27 cellular contexts compared by ENCODE assay signal in genomic region chr6:6090861-6091607, GRCh38.
A peak's percentile ranks its signal among the peaks of the same experiment; 100 is the strongest.
DNase-seq lines count a peak whose midpoint lies in the region; ATAC-seq and TF ChIP-seq lines count a peak whose summit lies in the region.
"Had no signal": no experiment of that assay in that cellular context is flagged by ENCODE, and none has a peak within 500 bp of the region (broad histone marks: within the 10 kb centered on the region; RNA-seq: fewer than 3 reads in every experiment).

No MANE protein-coding gene starts in this region.

- no peaks in the 10 kb centered on the region for H3K4me1 Mint-ChIP-seq in activated naive CD4-positive, alpha-beta T cell treated with anti-CD3 and anti-CD28 coated beads, Interleukin-2, amount 10 ng/mL, durations not matched to agents 7 days and 5 days
- H3K4me1 Mint-ChIP-seq in activated T-helper 17 cell treated with anti-CD3 and anti-CD28 coated beads, Interleukin-2, amount 50 U/mL, for 72 hours = peaks cover 5% of the 10 kb centered on the region
- no peaks in the 10 kb centered on the region for H3K4me1 Mint-ChIP-seq in chondrocyte (ENCODE audit: low read depth)
- H3K4me1 Mint-ChIP-seq: H9 had no signal

- H3K27me3 Mint-ChIP-seq in activated naive CD4-positive, alpha-beta T cell treated with anti-CD3 and anti-CD28 coated beads, Interleukin-2, amount 10 ng/mL, durations not matched to agents 7 days and 5 days = no peaks in the 10 kb centered on the region
- H3K27me3 Mint-ChIP-seq in activated T-helper 17 cell treated with anti-CD3 and anti-CD28 coated beads, Interleukin-2, amount 50 U/mL, for 72 hours = peaks cover 20% of the 10 kb centered on the region
- H3K27me3 Mint-ChIP-seq in chondrocyte (ENCODE audit: low read depth) = peaks cover 11% of the 10 kb centered on the region

- ATAC-seq in activated naive CD4-positive, alpha-beta T cell treated with anti-CD3 and anti-CD28 coated beads, Interleukin-2, amount 50 U/mL, for 72 hours = peak; percentile 43 to 56
- ATAC-seq in HG02870 (IDR thresholded peaks at IDR 0.05; ENCODE audit: unreplicated experiment) (peak; percentile 22), HG03354 (IDR thresholded peaks at IDR 0.05; ENCODE audit: poor library complexity, severe bottlenecking, unreplicated experiment) (no peak)
- ATAC-seq in activated T-helper 17 cell treated with anti-CD3 and anti-CD28 coated beads, Interleukin-2, amount 50 U/mL, for 72 hours (replicated peaks) = peak; percentile 67
- ATAC-seq: PC-3, Right ventricle myocardium inferior had no signal

- peak overlapping the region in 1 of 2 donors; percentile 47 for H3K27ac Mint-ChIP-seq in activated naive CD4-positive, alpha-beta T cell treated with anti-CD3 and anti-CD28 coated beads, Interleukin-2, amount 50 U/mL, for 72 hours
- H3K27ac Mint-ChIP-seq in activated naive CD4-positive, alpha-beta T cell treated with anti-CD3 and anti-CD28 coated beads, Interleukin-2, amount 10 ng/mL, durations not matched to agents 7 days and 5 days = no peak overlapping the region
- no peak overlapping the region for H3K27ac Mint-ChIP-seq in activated T-helper 17 cell treated with anti-CD3 and anti-CD28 coated beads, Interleukin-2, amount 50 U/mL, for 72 hours
- no peak overlapping the region for H3K27ac Mint-ChIP-seq in chondrocyte (ENCODE audit: unreplicated experiment)
- H3K27ac Mint-ChIP-seq: CD14-positive monocyte; CD8-positive, alpha-beta memory T cell; H9 had no signal

- no peaks in the 10 kb centered on the region for H3K9me3 Mint-ChIP-seq in activated naive CD4-positive, alpha-beta T cell treated with anti-CD3 and anti-CD28 coated beads, Interleukin-2, amount 50 U/mL, for 72 hours
- no peaks in the 10 kb centered on the region for H3K9me3 Mint-ChIP-seq in activated naive CD4-positive, alpha-beta T cell treated with anti-CD3 and anti-CD28 coated beads, Interleukin-2, amount 10 ng/mL, durations not matched to agents 7 days and 5 days
- no peaks in the 10 kb centered on the region for H3K9me3 Mint-ChIP-seq in activated T-helper 17 cell treated with anti-CD3 and anti-CD28 coated beads, Interleukin-2, amount 50 U/mL, for 72 hours
- no peaks in the 10 kb centered on the region for H3K9me3 Mint-ChIP-seq in chondrocyte (ENCODE audit: low read depth)
- H3K9me3 Mint-ChIP-seq: CD8-positive, alpha-beta memory T cell; H9 had no signal

- CTCF ChIA-PET in activated naive CD4-positive, alpha-beta T cell treated with anti-CD3 and anti-CD28 coated beads, Interleukin-2, amount 10 ng/mL, durations not matched to agents 7 days and 5 days (lab: Charles Lee) = no interaction called here

- DNase-seq in activated naive CD4-positive, alpha-beta T cell treated with anti-CD3 and anti-CD28 coated beads, Interleukin-2, amount 50 U/mL, for 72 hours (ENCODE audit: low spot score in 2 of 2) = no peak
- no peak for DNase-seq in activated naive CD4-positive, alpha-beta T cell treated with anti-CD3 and anti-CD28 coated beads, Interleukin-2, amount 10 ng/mL, durations not matched to agents 7 days and 5 days
- DNase-seq in stimulated activated CD8-positive, alpha-beta memory T cell treated with anti-CD3 and anti-CD28 coated beads, Interleukin-4, amount 100 ng/mL, for 48 hours = no peak
- DNase-seq in NCI-H226 (no peak), chondrocyte (ENCODE audit: low spot score) (no peak)
- DNase-seq: BE2C; CD8-positive, alpha-beta memory T cell; DMS 273 treated with DMSO at 0.1 percent for 48 hours; DMS79; GF-D8; GM23248; H9; Kasumi-1; NCI-H1105; NCI-H1436 treated with DMSO at 0.1 percent for 48 hours; NCI-H187 treated with DMSO at 0.1 percent for 48 hours; NCI-H2171 treated with DMSO at 0.1 percent for 48 hours; NCI-H524; NCI-H774; NK-92 treated with Interleukin-12 subunit alpha and Interleukin-12 subunit beta, amount 100 ng/mL, for 24 hours; PC-3; SJCRH30 had no signal

- TF ChIP-seq CTCF in chondrocyte (IDR thresholded peaks at IDR 0.05) = no peak

- no peak overlapping the region for H3K4me3 Mint-ChIP-seq in activated naive CD4-positive, alpha-beta T cell treated with anti-CD3 and anti-CD28 coated beads, Interleukin-2, amount 10 ng/mL, durations not matched to agents 7 days and 5 days
- H3K4me3 Mint-ChIP-seq in activated T-helper 17 cell treated with anti-CD3 and anti-CD28 coated beads, Interleukin-2, amount 50 U/mL, for 72 hours = no peak overlapping the region
- H3K4me3 Mint-ChIP-seq in chondrocyte (ENCODE audit: unreplicated experiment) = no peak overlapping the region
- H3K4me3 Mint-ChIP-seq: CD14-positive monocyte; CD8-positive, alpha-beta memory T cell; H9 had no signal

- H3K36me3 Mint-ChIP-seq in activated naive CD4-positive, alpha-beta T cell treated with anti-CD3 and anti-CD28 coated beads, Interleukin-2, amount 50 U/mL, for 72 hours = no peaks in the 10 kb centered on the region
- H3K36me3 Mint-ChIP-seq in activated naive CD4-positive, alpha-beta T cell treated with anti-CD3 and anti-CD28 coated beads, Interleukin-2, amount 10 ng/mL, durations not matched to agents 7 days and 5 days = no peaks in the 10 kb centered on the region
- no peaks in the 10 kb centered on the region for H3K36me3 Mint-ChIP-seq in activated T-helper 17 cell treated with anti-CD3 and anti-CD28 coated beads, Interleukin-2, amount 50 U/mL, for 72 hours (ENCODE audit: low read depth)
- H3K36me3 Mint-ChIP-seq in chondrocyte (ENCODE audit: low read depth) = peaks cover 2% of the 10 kb centered on the region
- H3K36me3 Mint-ChIP-seq: CD14-positive monocyte; CD8-positive, alpha-beta memory T cell had no signal
